In genomic region chr9:117354252-117354847, GRCh38 we compare ENCODE assay signal across 30 cellular contexts.
DNase-seq lines count a peak whose midpoint lies in the region; FAIRE-seq and TF ChIP-seq lines count a peak whose summit lies in the region.
"Had no signal": no experiment of that assay in that cellular context is flagged by ENCODE, and none has a peak within 500 bp of the region (broad histone marks: within the 10 kb centered on the region; RNA-seq: fewer than 3 reads in every experiment).

No MANE protein-coding gene starts in this region.

- TF ChIP-seq EP300 in H1 (IDR thresholded peaks at IDR 0.05; ENCODE audit: borderline replicate concordance in 1 of 2, low read depth in 2 of 2, low read length in 2 of 2), result no peak

- WGBS in H1 (ENCODE audit: extremely low coverage in 1 of 2, insufficient coverage in 1 of 2, insufficient read length in 1 of 2, insufficient replicate concordance in 2 of 2, low coverage in 1 of 2, low lambda C conversion rate in 2 of 2, missing lambda C conversion rate in 1 of 2), 2 experiments, result 90% methylated on average over 1 of the region's 1 CpG; no CpG with 5 or more reads in 1 of the 2 experiments

- no peak overlapping the region for H3K9ac ChIP-seq in H1 (replicated peaks in 1 of 4; ENCODE audit: extremely low read depth in 1 of 4, low read depth in 3 of 4, low read length in 3 of 4)
- H3K9ac ChIP-seq in neural progenitor cell, result no peak overlapping the region
- H3K9ac ChIP-seq: GM23248 had no signal

- no peak overlapping the region for H3K23ac ChIP-seq in H1 (ENCODE audit: insufficient read length)

- H3K36me3 Mint-ChIP-seq in neural progenitor cell, result no peaks in the 10 kb centered on the region
- H3K36me3 Mint-ChIP-seq: CD4-positive, alpha-beta memory T cell; memory B cell; stimulated activated effector memory CD8-positive, alpha-beta T cell treated with anti-CD3 and anti-CD28 coated beads, Interleukin-12 subunit alpha, Interleukin-12 subunit beta, amount 100 ng/mL, for 72 hours had no signal

- no peak overlapping the region for H2BK15ac ChIP-seq in H1 (ENCODE audit: low read length)

- H3K4me3 ChIP-seq in H7 (ENCODE audit: insufficient read depth, low read depth, low read length) (no peak overlapping the region), H1 (ENCODE audit: extremely low read depth in 1 of 4, insufficient read depth in 2 of 4, low read depth in 3 of 4, low read length in 4 of 4) (no peak overlapping the region), neural progenitor cell (no peak overlapping the region)
- H3K4me3 ChIP-seq: GM23248, left lung, pancreas, PC-9, tibial nerve had no signal

- H4K8ac ChIP-seq in H1 (ENCODE audit: extremely low read depth, insufficient read depth, low read length), result no peak overlapping the region

- CTCF ChIA-PET in H1 (lab: Charles Lee; ENCODE audit: partially characterized antibody) (interaction anchor here (0.6 to 1.4 kb wide), 10 partner anchors 39 to 503 kb away, joined by 3 to 5 read pairs (median 3); no protein-coding TSS in a partner anchor), RWPE1 (lab: Yijun Ruan, JAX) (interaction anchor here (0.6 kb wide), 1 partner anchor 130 kb away, joined by 3 read pairs; no protein-coding TSS in a partner anchor)

- H3K27ac Mint-ChIP-seq in neural progenitor cell, result no peak overlapping the region
- H3K27ac Mint-ChIP-seq: activated CD4-positive, alpha-beta T cell treated with anti-CD3 and anti-CD28 coated beads for 36 hours; activated T-helper 2 cell treated with anti-CD3 and anti-CD28 coated beads, Interferon-gamma antibody, Interleukin-2, Interleukin-4, amounts not matched to agents 10 μg/mL and 5 μg/mL and 100 μg/mL, durations not matched to agents 14 hours and 24 hours and 36 hours; CD4-positive, alpha-beta memory T cell; memory B cell; stimulated activated effector memory CD8-positive, alpha-beta T cell treated with anti-CD3 and anti-CD28 coated beads, Interleukin-12 subunit alpha, Interleukin-12 subunit beta, amount 100 ng/mL, for 72 hours had no signal

- peaks cover 4% of the 10 kb centered on the region for H3K4me1 Mint-ChIP-seq in neural progenitor cell
- H3K4me1 Mint-ChIP-seq: activated CD4-positive, alpha-beta T cell treated with anti-CD3 and anti-CD28 coated beads for 36 hours; CD4-positive, alpha-beta memory T cell; memory B cell; stimulated activated effector memory CD8-positive, alpha-beta T cell treated with anti-CD3 and anti-CD28 coated beads, Interleukin-12 subunit alpha, Interleukin-12 subunit beta, amount 100 ng/mL, for 72 hours had no signal

- H3K4ac ChIP-seq in H1 (replicated peaks; ENCODE audit: insufficient read length, low read depth, low read length), result no peak overlapping the region

- DNase-seq in D721Med (ENCODE audit: insufficient read length, low spot score), result no peak
- DNase-seq in H7, result peak; percentile 18
- DNase-seq in NCI-H524 treated with DMSO at 0.1 percent for 48 hours (lab: John Stamatoyannopoulos, UW), result peak; percentile 80
- DNase-seq in H1 (ENCODE audit: low read depth in 1 of 2, low spot score in 2 of 2), result no peak
- DNase-seq in MV-4-11 (lab: John Stamatoyannopoulos, UW), result no peak
- DNase-seq in neural progenitor cell (ENCODE audit: low spot score), result no peak
- no peak for DNase-seq in COLO668 (lab: John Stamatoyannopoulos, UW; ENCODE audit: unreplicated experiment)
- no peak for DNase-seq in RWPE1 (ENCODE audit: low spot score)
- DNase-seq: activated CD4-positive, alpha-beta T cell treated with anti-CD3 and anti-CD28 coated beads for 36 hours; activated naive CD4-positive, alpha-beta T cell treated with anti-CD3 and anti-CD28 coated beads, Interleukin-2, amount 50 U/mL, for 16 hours; amygdala; brain microvascular endothelial cell; CD4-positive, alpha-beta memory T cell; effector memory CD4-positive, alpha-beta T cell; erythroblast; GM23248; islet precursor cell; left lung; NCI-H1092 treated with DMSO at 0.1 percent for 48 hours; NCI-H187 treated with DMSO at 0.1 percent for 48 hours; NCI-H345; NK-92 treated with Interleukin-12 subunit alpha and Interleukin-12 subunit beta, amount 100 ng/mL, for 24 hours; pancreas; PC-9; Right ventricle myocardium superior had no signal

- no peak overlapping the region for H2AFZ ChIP-seq in H1 (ENCODE audit: low read length)
- no peak overlapping the region for H2AFZ ChIP-seq in neural progenitor cell (replicated peaks)
- H2AFZ ChIP-seq: GM23248, PC-9 had no signal

- H3K4me1 ChIP-seq in H1 (replicated peaks in 1 of 4; ENCODE audit: control insufficient read depth in 3 of 4, insufficient read depth in 4 of 4, low read length in 3 of 4) (peaks cover 0 to 9% (median 5%) of the 10 kb centered on the region in 4 experiments; a peak in 5 of 7 replicates), neural progenitor cell (no peaks in the 10 kb centered on the region)
- H3K4me1 ChIP-seq: left lung, pancreas, tibial nerve had no signal

- TF ChIP-seq RAD21 in H1 (IDR thresholded peaks at IDR 0.05 in 1 of 2, conservative IDR thresholded peaks at IDR 0.05 in 1 of 2; ENCODE audit: low read depth in 2 of 2, low read length in 2 of 2), result peak; percentile 56 to 63

- H3K27ac ChIP-seq in H1 (ENCODE audit: low read depth, low read length), result no peak overlapping the region
- H3K27ac ChIP-seq in neural progenitor cell, result no peak overlapping the region
- H3K27ac ChIP-seq in RWPE1, result no peak overlapping the region
- H3K27ac ChIP-seq: brain microvascular endothelial cell, GM23248, left lung, pancreas, PC-9, tibial nerve had no signal

- H3K79me2 ChIP-seq in H1 (ENCODE audit: control insufficient read depth in 1 of 2, insufficient read depth in 2 of 2, low read length in 2 of 2) (no peaks in the 10 kb centered on the region), neural progenitor cell (ENCODE audit: low read depth) (no peaks in the 10 kb centered on the region)

- H3K23me2 ChIP-seq in H1 (ENCODE audit: low read depth, low read length), result no peaks in the 10 kb centered on the region; the same call in 1 of the 2 replicates

- H3K9me3 ChIP-seq in H1 (ENCODE audit: insufficient read depth in 2 of 2, low read depth in 1 of 2, low read length in 1 of 2) (no peaks in the 10 kb centered on the region), neural progenitor cell (ENCODE audit: low read depth) (no peaks in the 10 kb centered on the region)
- H3K9me3 ChIP-seq: left lung, pancreas, tibial nerve had no signal

- H3K4me2 ChIP-seq in H1 (ENCODE audit: insufficient read depth in 1 of 2, low read depth in 2 of 2, low read length in 2 of 2) (peak overlapping the region in 1 of 2 experiments; percentile 3; a peak in 1 of 4 replicates), neural progenitor cell (no peak overlapping the region)
- H3K4me2 ChIP-seq: PC-9 had no signal

- no peak for TF ChIP-seq POLR2A in H1 (IDR thresholded peaks at IDR 0.05; ENCODE audit: control extremely low read depth in 1 of 2, low read depth in 2 of 2, low read length in 2 of 2)

- no peak overlapping the region for H4K91ac ChIP-seq in H1 (replicated peaks; ENCODE audit: insufficient read length, low read length)

- H3K9me3 Mint-ChIP-seq in neural progenitor cell, result no peaks in the 10 kb centered on the region
- H3K9me3 Mint-ChIP-seq: activated T-helper 2 cell treated with anti-CD3 and anti-CD28 coated beads, Interferon-gamma antibody, Interleukin-2, Interleukin-4, amounts not matched to agents 10 μg/mL and 5 μg/mL and 100 μg/mL, durations not matched to agents 14 hours and 24 hours and 36 hours had no signal

- no peak for FAIRE-seq in D721Med (lab: Jason Lieb, UNC)
- FAIRE-seq in H1 (lab: Jason Lieb, UNC), result peak; percentile 60
- FAIRE-seq: pancreas had no signal

- no peak overlapping the region for H3K4me3 Mint-ChIP-seq in neural progenitor cell
- H3K4me3 Mint-ChIP-seq: activated CD4-positive, alpha-beta T cell treated with anti-CD3 and anti-CD28 coated beads for 36 hours; CD4-positive, alpha-beta memory T cell; memory B cell; neural crest cell; stimulated activated effector memory CD8-positive, alpha-beta T cell treated with anti-CD3 and anti-CD28 coated beads, Interleukin-12 subunit alpha, Interleukin-12 subunit beta, amount 100 ng/mL, for 72 hours had no signal

- no peaks in the 10 kb centered on the region for H3K36me3 ChIP-seq in H7 (replicated peaks; ENCODE audit: control insufficient read depth, insufficient read depth, low read length)
- H3K36me3 ChIP-seq in H1 (ENCODE audit: control insufficient read depth in 2 of 4, insufficient read depth in 4 of 4, low read length in 3 of 4), result no peaks in the 10 kb centered on the region
- no peaks in the 10 kb centered on the region for H3K36me3 ChIP-seq in neural progenitor cell
- H3K36me3 ChIP-seq: brain microvascular endothelial cell, left lung, pancreas, tibial nerve had no signal

- H3K56ac ChIP-seq in H1 (replicated peaks; ENCODE audit: insufficient read length, low read depth, low read length), result no peak overlapping the region

- no peak overlapping the region for H2AK5ac ChIP-seq in H1 (ENCODE audit: low read depth, low read length)

- H3K79me1 ChIP-seq in H1 (ENCODE audit: low read depth, low read length), result no peaks in the 10 kb centered on the region

- H2BK20ac ChIP-seq in H1 (ENCODE audit: low read length), result peak overlapping the region; percentile 52; the same call in 1 of the 2 replicates

- H4K20me1 ChIP-seq in H1 (replicated peaks in 1 of 2; ENCODE audit: control insufficient read depth in 1 of 2, insufficient read depth in 2 of 2, low read length in 2 of 2), result no peaks in the 10 kb centered on the region
- no peaks in the 10 kb centered on the region for H4K20me1 ChIP-seq in neural progenitor cell (ENCODE audit: low read depth)

- POLR2A ChIA-PET in H1 (lab: Charles Lee; ENCODE audit: partially characterized antibody) (interaction anchor here (1.6 kb wide), 1 partner anchor 9 kb away, joined by 6 read pairs; no protein-coding TSS in a partner anchor), RWPE1 (lab: Yijun Ruan, JAX; ENCODE audit: low non-redundant PET) (no interaction called here)

- no peak overlapping the region for H2BK120ac ChIP-seq in H1 (replicated peaks; ENCODE audit: low read depth, low read length)

- no peak overlapping the region for H2BK5ac ChIP-seq in H1 (ENCODE audit: low read depth, low read length)

- peaks cover 2% of the 10 kb centered on the region for H3K27me3 Mint-ChIP-seq in neural progenitor cell (ENCODE audit: insufficient read depth, low read depth)
- H3K27me3 Mint-ChIP-seq: CD4-positive, alpha-beta memory T cell had no signal

- TF ChIP-seq CTCF in D721Med (IDR thresholded peaks at IDR 0.05; ENCODE audit: insufficient read depth, missing control alignments) (peak; percentile 15), H1 (IDR thresholded peaks at IDR 0.05; ENCODE audit: control extremely low read depth in 1 of 3, insufficient read depth in 1 of 3, low read depth in 1 of 3, low read length in 3 of 3) (peak in 2 of 3 experiments; percentile 9 to 37; a peak in 1 of 4 replicates), neural progenitor cell (IDR thresholded peaks at IDR 0.05) (no peak), RWPE1 (conservative IDR thresholded peaks at IDR 0.05; ENCODE audit: low read depth) (no peak)

- H3K14ac ChIP-seq in H1 (ENCODE audit: insufficient read length), result no peak overlapping the region

- no peaks in the 10 kb centered on the region for H3F3A ChIP-seq in neural progenitor cell (ENCODE audit: low read depth)

- H3K27me3 ChIP-seq in H7 (ENCODE audit: control insufficient read depth, insufficient read depth, low read length), result no peaks in the 10 kb centered on the region
- H3K27me3 ChIP-seq in H1 (replicated peaks in 1 of 4; ENCODE audit: control insufficient read depth in 3 of 4, extremely low read depth in 1 of 4, insufficient read depth in 3 of 4, low read length in 3 of 4), result no peaks in the 10 kb centered on the region
- no peaks in the 10 kb centered on the region for H3K27me3 ChIP-seq in neural progenitor cell
- H3K27me3 ChIP-seq: brain microvascular endothelial cell, left lung, pancreas, tibial nerve had no signal

- no peak overlapping the region for H4K5ac ChIP-seq in H1 (ENCODE audit: insufficient read length, low read depth, low read length)

- H2BK12ac ChIP-seq in H1 (ENCODE audit: low read depth, low read length), result peak overlapping the region; percentile 2; the same call in 1 of the 2 replicates

- no peak overlapping the region for H3K18ac ChIP-seq in H1 (ENCODE audit: extremely low read depth, low read length)

Comparison
In these comparisons a context has a peak if more than half of its experiments do, and no peak if none do; other contexts are left out.
1. DNase-seq: peak in H7 (single experiment) and NCI-H524 treated with DMSO at 0.1 percent for 48 hours (single experiment); none in D721Med (single experiment), H1 (0 of 2), MV-4-11 (single experiment), neural progenitor cell (single experiment), COLO668 (single experiment) and RWPE1 (single experiment).
2. CTCF ChIP-seq: peak in D721Med (single experiment) and H1 (2 of 3); none in neural progenitor cell (single experiment) and RWPE1 (single experiment).